8 cellular contexts compared by ENCODE assay signal in the genomic region with DNA sequence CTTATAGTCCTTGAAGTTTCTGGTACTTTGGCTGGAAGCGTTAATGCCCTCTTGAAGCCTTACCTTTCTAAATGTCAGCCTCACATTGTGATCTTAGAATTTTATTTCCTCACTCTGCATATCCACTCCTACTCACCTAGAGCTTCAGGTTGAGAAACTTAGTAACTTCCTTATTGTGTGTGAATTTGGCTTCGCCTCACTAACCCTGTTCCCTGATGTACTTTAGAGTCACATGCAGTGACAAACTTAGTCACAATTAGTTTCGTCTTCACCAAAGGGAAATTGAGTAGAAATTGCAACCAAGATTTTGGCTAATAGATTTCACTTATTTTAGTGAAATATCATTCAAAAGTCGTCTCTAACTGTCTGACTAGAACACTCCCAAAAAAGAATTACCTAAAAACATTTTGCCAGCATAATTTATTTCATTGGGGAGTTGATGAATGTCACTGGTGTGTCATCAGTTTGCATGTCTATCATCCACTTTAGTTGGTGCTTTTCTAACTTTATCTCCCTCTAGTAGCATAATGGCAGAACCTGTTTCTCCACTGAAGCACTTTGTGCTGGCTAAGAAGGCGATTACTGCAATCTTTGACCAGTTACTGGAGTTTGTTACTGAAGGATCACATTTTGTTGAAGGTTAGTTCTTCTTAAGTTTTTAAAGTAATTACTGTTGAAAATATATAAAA. TPM values are rescaled to one million over a fixed set of nuclear protein-coding genes. Genes with fewer than 3 reads are reported as not detected.
DNase-seq lines count a peak whose midpoint lies in the region; ATAC-seq and TF ChIP-seq lines count a peak whose summit lies in the region.

No MANE protein-coding gene starts in this region.

- H3K27ac ChIP-seq in HUES48 (ENCODE audit: low read depth, low read length) (no peak overlapping the region), liver (ENCODE audit: low read depth in 1 of 2, low read length in 2 of 2) (peak overlapping the region; percentile 39 to 67), upper lobe of right lung (peak overlapping the region; percentile 86)

- ATAC-seq in GM21423 (IDR thresholded peaks at IDR 0.05; ENCODE audit: unreplicated experiment) (peak; percentile 65), upper lobe of right lung (peak; percentile 55)

- WGBS in liver = 44% methylated on average over 5 of the region's 5 CpGs

- TF ChIP-seq RAD21 in liver (IDR thresholded peaks at IDR 0.05) = no peak

- H3K9me3 ChIP-seq in HUES48 (ENCODE audit: control insufficient read depth, insufficient read depth, low read length) = no peaks in the 10 kb centered on the region
- no peaks in the 10 kb centered on the region for H3K9me3 ChIP-seq in adipocyte (ENCODE audit: control insufficient read depth, low read length)
- no peaks in the 10 kb centered on the region for H3K9me3 ChIP-seq in liver (ENCODE audit: control insufficient read depth in 4 of 4, low read length in 3 of 4)
- H3K9me3 ChIP-seq in upper lobe of right lung = no peaks in the 10 kb centered on the region

- H3K36me3 ChIP-seq in GM06990 (ENCODE audit: control insufficient read depth, insufficient read depth, low read length) (peaks cover 3% of the 10 kb centered on the region), HUES48 (ENCODE audit: control insufficient read depth, insufficient read depth, low read length) (peaks cover 24% of the 10 kb centered on the region), adipocyte (ENCODE audit: control insufficient read depth, insufficient read depth, low read length, severe bottlenecking) (peaks cover 27% of the 10 kb centered on the region), liver (ENCODE audit: control insufficient read depth in 4 of 4, insufficient read depth in 3 of 4, low read depth in 1 of 4, low read length in 3 of 4) (peaks cover 6 to 19% (median 12%) of the 10 kb centered on the region in 4 donors), upper lobe of right lung (peaks cover 31% of the 10 kb centered on the region)

- H3K4me1 ChIP-seq in HUES48 (ENCODE audit: control insufficient read depth, insufficient read depth, low read length) (0 out of 2 replicates have a peak, but pooled peaks cover 4% of the 10 kb centered on the region), adipocyte (ENCODE audit: control insufficient read depth, insufficient read depth, low read length) (peaks cover 15% of the 10 kb centered on the region), liver (ENCODE audit: control insufficient read depth in 4 of 4, insufficient read depth in 4 of 4, low read length in 3 of 4) (peaks cover 0 to 12% (median 9%) of the 10 kb centered on the region in 4 donors), upper lobe of right lung (peaks cover 6% of the 10 kb centered on the region)

- TF ChIP-seq CTCF in GM06990 (IDR thresholded peaks at IDR 0.05; ENCODE audit: insufficient read depth, low read length, poor library complexity, severe bottlenecking) (no peak), liver (IDR thresholded peaks at IDR 0.05; ENCODE audit: low read depth, low read length, missing input control) (no peak), upper lobe of right lung (IDR thresholded peaks at IDR 0.05) (no peak)

- intact Hi-C loops in upper lobe of right lung (cut with DNase I) = no loop called here

- H3K27me3 ChIP-seq in GM06990 (replicated peaks; ENCODE audit: control insufficient read depth, insufficient read depth, low read length) (no peaks in the 10 kb centered on the region), HUES48 (ENCODE audit: control insufficient read depth, insufficient read depth, low read length) (no peaks in the 10 kb centered on the region), adipocyte (replicated peaks; ENCODE audit: control insufficient read depth, insufficient read depth, low read length) (no peaks in the 10 kb centered on the region), liver (ENCODE audit: control insufficient read depth in 4 of 4, insufficient read depth in 4 of 4, low read length in 3 of 4) (no peaks in the 10 kb centered on the region), upper lobe of right lung (no peaks in the 10 kb centered on the region)

- H3K9ac ChIP-seq in HUES48 (ENCODE audit: low read depth, low read length) (peak overlapping the region; percentile 57), adipocyte (ENCODE audit: low read length) (peak overlapping the region; percentile 92), liver (ENCODE audit: low read depth in 1 of 2, low read length in 2 of 2) (peak overlapping the region; percentile 35 to 89)

- peak overlapping the region; percentile 94 for H3K4me3 ChIP-seq in GM06990 (replicated peaks; ENCODE audit: low read depth, low read length)
- H3K4me3 ChIP-seq in HUES48 (ENCODE audit: low read depth, low read length) = peak overlapping the region; percentile 98
- peak overlapping the region; percentile 98 for H3K4me3 ChIP-seq in adipocyte (ENCODE audit: low read length)
- peak overlapping the region; percentile 86 to 98 (median 89) for H3K4me3 ChIP-seq in liver (ENCODE audit: low read depth in 1 of 3, low read length in 3 of 3)
- peak overlapping the region; percentile 73 for H3K4me3 ChIP-seq in upper lobe of right lung

- DNase-seq in GM06990 (ENCODE audit: extremely low read depth, insufficient read length) (peak; percentile 65), adipocyte (ENCODE audit: low read depth) (peak; percentile 6), upper lobe of right lung (no peak), activated gamma-delta T cell (lab: John Stamatoyannopoulos, UW) (no peak)
- no peak for DNase-seq in activated CD8-positive, alpha-beta memory T cell treated with anti-CD3 and anti-CD28 coated beads for 24 hours

TF ChIP-seq in liver, 16 proteins besides CTCF, POLR2A, EP300 and RAD21:
- TF ChIP-seq HNF4G (IDR thresholded peaks at IDR 0.05) = no peak
- TF ChIP-seq NR2F2 (IDR thresholded peaks at IDR 0.05) = no peak
- TF ChIP-seq, protein P1, sequence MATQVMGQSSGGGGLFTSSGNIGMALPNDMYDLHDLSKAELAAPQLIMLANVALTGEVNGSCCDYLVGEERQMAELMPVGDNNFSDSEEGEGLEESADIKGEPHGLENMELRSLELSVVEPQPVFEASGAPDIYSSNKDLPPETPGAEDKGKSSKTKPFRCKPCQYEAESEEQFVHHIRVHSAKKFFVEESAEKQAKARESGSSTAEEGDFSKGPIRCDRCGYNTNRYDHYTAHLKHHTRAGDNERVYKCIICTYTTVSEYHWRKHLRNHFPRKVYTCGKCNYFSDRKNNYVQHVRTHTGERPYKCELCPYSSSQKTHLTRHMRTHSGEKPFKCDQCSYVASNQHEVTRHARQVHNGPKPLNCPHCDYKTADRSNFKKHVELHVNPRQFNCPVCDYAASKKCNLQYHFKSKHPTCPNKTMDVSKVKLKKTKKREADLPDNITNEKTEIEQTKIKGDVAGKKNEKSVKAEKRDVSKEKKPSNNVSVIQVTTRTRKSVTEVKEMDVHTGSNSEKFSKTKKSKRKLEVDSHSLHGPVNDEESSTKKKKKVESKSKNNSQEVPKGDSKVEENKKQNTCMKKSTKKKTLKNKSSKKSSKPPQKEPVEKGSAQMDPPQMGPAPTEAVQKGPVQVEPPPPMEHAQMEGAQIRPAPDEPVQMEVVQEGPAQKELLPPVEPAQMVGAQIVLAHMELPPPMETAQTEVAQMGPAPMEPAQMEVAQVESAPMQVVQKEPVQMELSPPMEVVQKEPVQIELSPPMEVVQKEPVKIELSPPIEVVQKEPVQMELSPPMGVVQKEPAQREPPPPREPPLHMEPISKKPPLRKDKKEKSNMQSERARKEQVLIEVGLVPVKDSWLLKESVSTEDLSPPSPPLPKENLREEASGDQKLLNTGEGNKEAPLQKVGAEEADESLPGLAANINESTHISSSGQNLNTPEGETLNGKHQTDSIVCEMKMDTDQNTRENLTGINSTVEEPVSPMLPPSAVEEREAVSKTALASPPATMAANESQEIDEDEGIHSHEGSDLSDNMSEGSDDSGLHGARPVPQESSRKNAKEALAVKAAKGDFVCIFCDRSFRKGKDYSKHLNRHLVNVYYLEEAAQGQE (IDR thresholded peaks at IDR 0.05) = no peak
- TF ChIP-seq YY1 (IDR thresholded peaks at IDR 0.05) = no peak
- TF ChIP-seq HNF4A (conservative IDR thresholded peaks at IDR 0.05) = no peak
- no peak for TF ChIP-seq TAF1 (conservative IDR thresholded peaks at IDR 0.05)
- TF ChIP-seq, protein P2, sequence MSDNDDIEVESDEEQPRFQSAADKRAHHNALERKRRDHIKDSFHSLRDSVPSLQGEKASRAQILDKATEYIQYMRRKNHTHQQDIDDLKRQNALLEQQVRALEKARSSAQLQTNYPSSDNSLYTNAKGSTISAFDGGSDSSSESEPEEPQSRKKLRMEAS (IDR thresholded peaks at IDR 0.05) = no peak
- no peak for TF ChIP-seq RXRA (IDR thresholded peaks at IDR 0.05)
- TF ChIP-seq FOXA1 (IDR thresholded peaks at IDR 0.05) = no peak
- TF ChIP-seq, protein P3, sequence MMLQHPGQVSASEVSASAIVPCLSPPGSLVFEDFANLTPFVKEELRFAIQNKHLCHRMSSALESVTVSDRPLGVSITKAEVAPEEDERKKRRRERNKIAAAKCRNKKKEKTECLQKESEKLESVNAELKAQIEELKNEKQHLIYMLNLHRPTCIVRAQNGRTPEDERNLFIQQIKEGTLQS (IDR thresholded peaks at IDR 0.05) = no peak
- no peak for TF ChIP-seq FOXA2 (IDR thresholded peaks at IDR 0.05)
- TF ChIP-seq, protein P4, sequence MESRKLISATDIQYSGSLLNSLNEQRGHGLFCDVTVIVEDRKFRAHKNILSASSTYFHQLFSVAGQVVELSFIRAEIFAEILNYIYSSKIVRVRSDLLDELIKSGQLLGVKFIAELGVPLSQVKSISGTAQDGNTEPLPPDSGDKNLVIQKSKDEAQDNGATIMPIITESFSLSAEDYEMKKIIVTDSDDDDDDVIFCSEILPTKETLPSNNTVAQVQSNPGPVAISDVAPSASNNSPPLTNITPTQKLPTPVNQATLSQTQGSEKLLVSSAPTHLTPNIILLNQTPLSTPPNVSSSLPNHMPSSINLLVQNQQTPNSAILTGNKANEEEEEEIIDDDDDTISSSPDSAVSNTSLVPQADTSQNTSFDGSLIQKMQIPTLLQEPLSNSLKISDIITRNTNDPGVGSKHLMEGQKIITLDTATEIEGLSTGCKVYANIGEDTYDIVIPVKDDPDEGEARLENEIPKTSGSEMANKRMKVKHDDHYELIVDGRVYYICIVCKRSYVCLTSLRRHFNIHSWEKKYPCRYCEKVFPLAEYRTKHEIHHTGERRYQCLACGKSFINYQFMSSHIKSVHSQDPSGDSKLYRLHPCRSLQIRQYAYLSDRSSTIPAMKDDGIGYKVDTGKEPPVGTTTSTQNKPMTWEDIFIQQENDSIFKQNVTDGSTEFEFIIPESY (IDR thresholded peaks at IDR 0.05) = no peak
TF ChIP-seq in liver: peak in this region for 0.

RNA-seq across cellular contexts. Expression of a gene that starts 1.0 kb away (rescaled TPM):
- 10 to 100 TPM; 17.1 to 31.9 TPM for total RNA-seq in liver
- polyA plus RNA-seq in liver = 1 to 10 TPM; 6.4 to 8.4 TPM
- total RNA-seq in upper lobe of right lung = 48.3 TPM

RNA-seq across cellular contexts. Expression of a gene that starts 25.6 kb away (rescaled TPM):
- 10 to 100 TPM; 21.1 to 23.4 TPM for total RNA-seq in liver
- 10 to 100 TPM in 1 of 2 donors, 1 to 10 TPM in 1; 8.7 to 11.6 TPM for polyA plus RNA-seq in liver
- total RNA-seq in upper lobe of right lung = 28.9 TPM

Comparison
In these comparisons a context has a peak if more than half of its experiments do, and no peak if none do; other contexts are left out.
1. DNase-seq: peak in GM06990 (single experiment) and adipocyte (single experiment); none in upper lobe of right lung (single experiment), activated gamma-delta T cell (single experiment) and activated CD8-positive, alpha-beta memory T cell treated with anti-CD3 and anti-CD28 coated beads for 24 hours (single experiment).
2. Peak in every context shown above with its lines, with median percentiles within 50 percentile points of each other: H3K4me3 ChIP-seq and H3K9ac ChIP-seq.